In genomic region chr4:88291003-88291402, GRCh38 we compare ENCODE assay signal across 13 cellular contexts. TPM values are rescaled to one million over a fixed set of nuclear protein-coding genes. Genes with fewer than 3 reads are reported as not detected.
A peak's percentile ranks its signal among the peaks of the same experiment; 100 is the strongest.
DNase-seq lines count a peak whose midpoint lies in the region; ATAC-seq and TF ChIP-seq lines count a peak whose summit lies in the region.
"Had no signal": no experiment of that assay in that cellular context is flagged by ENCODE, and none has a peak within 500 bp of the region (broad histone marks: within the 10 kb centered on the region; RNA-seq: fewer than 3 reads in every experiment).

No MANE protein-coding gene starts in this region.

- no peak for ATAC-seq in GM18520 (IDR thresholded peaks at IDR 0.05; ENCODE audit: unreplicated experiment)
- ATAC-seq: activated T-cell treated with anti-CD3 and anti-CD28 coated beads, Interleukin-2, amount 50 U/mL, for 4 hours had no signal

- no peak for TF ChIP-seq CTCF in fibroblast of mammary gland (conservative IDR thresholded peaks at IDR 0.05; ENCODE audit: control insufficient read depth, insufficient read depth, low read depth, low read length)

- no peak overlapping the region for H3K4me3 ChIP-seq in fibroblast of mammary gland (ENCODE audit: control insufficient read depth, low read depth, low read length)
- H3K4me3 ChIP-seq: PC-9 had no signal

- peak; percentile 25 for DNase-seq in AG20443 (ENCODE audit: low spot score)
- peak; percentile 42 for DNase-seq in RPMI7951 (ENCODE audit: low read depth)
- DNase-seq in fibroblast of mammary gland (ENCODE audit: low read depth), result peak; percentile 50
- DNase-seq in lung microvascular endothelial cell (ENCODE audit: low read depth in 2 of 2), result peak; percentile 11 to 15
- no peak for DNase-seq in cortex of kidney (lab: John Stamatoyannopoulos, UW)
- no peak for DNase-seq in NCI-H1694 (lab: John Stamatoyannopoulos, UW)
- no peak for DNase-seq in activated CD4-positive, CD25-positive, alpha-beta regulatory T cell (lab: John Stamatoyannopoulos, UW)
- DNase-seq: activated T-cell treated with anti-CD3 and anti-CD28 coated beads, Interleukin-2, amount 50 U/mL, for 4 hours; BE2C; NCI-H1436; PC-9; stimulated activated CD4-positive, alpha-beta T cell treated with anti-CD3 and anti-CD28 coated beads, Interleukin-2, amount 100 ng/mL, for 24 hours had no signal

RNA-seq across cellular contexts. Expression of gene PPM1K, which starts 6.6 kb away (rescaled TPM):
- total RNA-seq in RPMI7951 (2014; rRNA removed; shearing (Covaris generic)), result 7.1 and 8.7 TPM in 2 replicates
- 2.0 and 2.6 TPM in 2 replicates for total RNA-seq in lung microvascular endothelial cell

Comparison
In these comparisons a context has a peak if more than half of its experiments do, and no peak if none do; other contexts are left out.
1. DNase-seq: peak in AG20443 (single experiment), RPMI7951 (single experiment), fibroblast of mammary gland (single experiment) and lung microvascular endothelial cell (2 of 2); none in cortex of kidney (single experiment), NCI-H1694 (single experiment) and activated CD4-positive, CD25-positive, alpha-beta regulatory T cell (0 of 4).